Comparison of ENCODE assay signal across 8 cellular contexts in the genomic region with DNA sequence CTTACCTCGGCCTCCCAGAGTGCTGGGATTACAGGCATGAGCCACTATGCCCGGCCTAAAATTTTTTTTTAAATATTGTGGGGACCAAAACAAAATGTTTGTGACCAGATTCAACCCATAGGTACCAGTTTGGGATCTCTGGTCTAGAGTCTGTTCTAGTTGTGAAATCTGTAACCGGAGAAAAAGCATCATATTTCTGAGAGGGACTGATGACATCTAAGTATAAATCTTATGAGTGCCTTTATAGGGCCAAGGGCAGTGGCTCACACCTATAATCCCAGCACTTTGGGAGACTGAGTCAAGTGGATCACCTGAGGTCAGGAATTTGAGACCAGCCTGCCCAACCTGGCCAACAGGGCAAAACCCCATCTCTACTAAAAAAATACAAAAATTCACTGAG.
"Had no signal": no experiment of that assay in that cellular context is flagged by ENCODE, and none has a peak within 500 bp of the region (broad histone marks: within the 10 kb centered on the region; RNA-seq: fewer than 3 reads in every experiment).

No MANE protein-coding gene starts in this region.

- H3K36me3 ChIP-seq: HAP-1 had no signal

- H3K4me3 ChIP-seq: GM23248, HAP-1 had no signal

- H3K9me3 ChIP-seq: HAP-1 had no signal

- H3K4me3 Mint-ChIP-seq: H9, HFFc6 had no signal

- H3K27ac ChIP-seq: GM23248 had no signal

- H3K9me3 Mint-ChIP-seq: H9, HFFc6 had no signal

- DNase-seq: GM23248, GOT3, H7, H9, HCEC 1CT, HFFc6 had no signal

- H2AFZ ChIP-seq: GM23248 had no signal

- ATAC-seq: HCT116 had no signal

- H3K9ac ChIP-seq: GM23248 had no signal

- H3K27ac Mint-ChIP-seq: HFFc6 had no signal
